ENCODE assay signal across 8 cellular contexts in the genomic region with DNA sequence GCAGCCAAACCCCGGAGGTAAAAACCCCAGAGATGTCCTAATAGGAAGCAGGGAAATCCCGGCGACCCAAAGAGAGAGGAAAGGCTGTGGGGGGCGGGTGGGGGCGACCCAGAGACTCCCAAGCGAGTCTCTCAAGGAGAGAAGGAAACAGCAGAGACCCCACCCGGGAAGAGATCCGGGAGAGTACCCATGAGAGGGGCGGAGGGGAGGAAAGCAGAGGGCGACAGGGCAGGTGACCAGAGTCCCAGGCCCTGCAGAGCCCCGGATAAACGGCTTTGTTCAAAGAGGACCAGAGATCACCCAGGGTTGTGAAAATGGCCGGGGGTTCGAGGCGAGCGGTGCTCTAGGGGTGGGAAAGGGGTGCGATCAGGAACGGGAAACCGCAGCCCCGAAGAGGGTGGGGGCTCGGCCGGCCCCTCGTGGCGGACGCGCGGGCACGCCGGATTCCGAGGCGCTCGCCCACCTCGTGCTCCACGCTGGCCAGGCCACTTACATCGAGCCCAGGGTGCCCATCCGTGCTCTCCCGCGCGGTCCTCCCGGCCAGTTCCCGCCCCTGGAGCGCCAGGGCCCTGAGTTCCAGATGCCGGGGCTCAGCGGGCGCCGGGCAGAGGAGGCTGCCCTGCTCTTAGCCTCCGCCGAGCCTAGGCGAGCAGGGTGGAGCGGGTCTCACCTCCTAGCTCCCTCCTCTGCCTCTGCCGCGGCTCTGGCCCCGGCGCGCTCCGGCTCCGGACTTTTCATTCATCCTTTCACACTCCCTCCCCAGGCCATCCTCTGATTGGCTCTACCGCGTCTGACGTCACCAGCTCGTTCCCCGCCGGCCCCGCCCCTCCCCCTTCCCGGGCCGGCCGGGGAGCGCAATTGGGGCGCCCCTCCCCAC. TPM values are rescaled to one million over a fixed set of nuclear protein-coding genes. Genes with fewer than 3 reads are reported as not detected.
DNase-seq lines count a peak whose midpoint lies in the region; ATAC-seq and TF ChIP-seq lines count a peak whose summit lies in the region.

No MANE protein-coding gene starts in this region.

- ATAC-seq in GM19397 (IDR thresholded peaks at IDR 0.05; ENCODE audit: unreplicated experiment) (peak; percentile 68), IMR-90 (ENCODE audit: low read depth) (peak; percentile 88), Panc1 (peak; percentile 95), omental fat pad (ENCODE audit: low FRiP score) (peak; percentile 92)

- CTCF ChIA-PET in IMR-90 (lab: Yijun Ruan, JAX): interaction anchor here (1.4 kb wide), 1 partner anchor 36 kb away, joined by 5 read pairs; no protein-coding TSS in a partner anchor
- CTCF ChIA-PET in Panc1 (lab: Charles Lee): no interaction called here

- H2AFZ ChIP-seq in IMR-90 (replicated peaks; ENCODE audit: low read length, poor library complexity): peak overlapping the region; percentile 19

- no peak overlapping the region for H2BK20ac ChIP-seq in IMR-90 (ENCODE audit: low read depth, low read length)

- H3K36me3 ChIP-seq in IMR-90 (ENCODE audit: control insufficient read depth, insufficient read depth, low read length) (no peaks in the 10 kb centered on the region), Panc1 (ENCODE audit: control insufficient read depth, insufficient read depth, low read length) (no peaks in the 10 kb centered on the region; the same call in 1 of the 2 replicates)

- no peak overlapping the region for H2BK120ac ChIP-seq in IMR-90 (ENCODE audit: low read depth, low read length)

- H3K4me2 ChIP-seq in IMR-90 (ENCODE audit: low read depth, low read length): peak overlapping the region; percentile 27

- in situ Hi-C loops in IMR-90 (cut with MboI; ENCODE audit: low sequenced_read_pairs): no loop called here
- in situ Hi-C loops in Panc1 (cut with HindIII; ENCODE audit: low pct_unique_long_range_greater_than_20kb, low sequenced_read_pairs): no loop called here

- H3K9me1 ChIP-seq in IMR-90 (ENCODE audit: insufficient read depth, low read length): no peaks in the 10 kb centered on the region

- TF ChIP-seq RAD21 in IMR-90 (IDR thresholded peaks at IDR 0.05; ENCODE audit: low read length): no peak

- H4K20me1 ChIP-seq in IMR-90 (ENCODE audit: insufficient read depth, low read length): no peaks in the 10 kb centered on the region; the same call in none of the 2 replicates

- no peak overlapping the region for H2AK5ac ChIP-seq in IMR-90 (ENCODE audit: low read depth, low read length)

- TF ChIP-seq POLR2A in IMR-90 (IDR thresholded peaks at IDR 0.05; ENCODE audit: low read depth, low read length): no peak

- no peak overlapping the region for H3K14ac ChIP-seq in IMR-90 (replicated peaks; ENCODE audit: low read depth, low read length)

- H3K23ac ChIP-seq in IMR-90 (ENCODE audit: low read depth, low read length): no peak overlapping the region

- intact Hi-C loops in IMR-90 (cut with micrococcal nuclease): no loop called here
- intact Hi-C loops in Panc1 (cut with micrococcal nuclease; ENCODE audit: unreplicated experiment): no loop called here

- POLR2A ChIA-PET in IMR-90 (lab: Charles Lee; ENCODE audit: unreplicated experiment) (no interaction called here), Panc1 (lab: Charles Lee) (no interaction called here)

- TF ChIP-seq CTCF in IMR-90 (conservative IDR thresholded peaks at IDR 0.05; ENCODE audit: low read depth, low read length) (no peak), Panc1 (IDR thresholded peaks at IDR 0.05) (no peak), omental fat pad (IDR thresholded peaks at IDR 0.05) (no peak)

- no peak overlapping the region for H3K9ac ChIP-seq in IMR-90 (ENCODE audit: low read depth, low read length)

- no TSS peak for BruUV-seq in IMR-90 (replicated peaks; lab: Mats Ljungman, UMichigan)
- no TSS peak for BruUV-seq in Panc1 (replicated peaks; lab: Mats Ljungman, UMichigan)

- DNase-seq in C1 segment of cervical spinal cord (lab: John Stamatoyannopoulos, UW): peak; percentile 35 to 91 (median 83)
- peak; percentile 45 for DNase-seq in IMR-90
- DNase-seq in Panc1 (ENCODE audit: low read depth, low spot score): no peak
- DNase-seq in activated naive CD4-positive, alpha-beta T cell treated with Interleukin-2 at 50 U/mL for 16 hours: peak; percentile 74
- DNase-seq in germinal center (ENCODE audit: low spot score): peak; percentile 96
- DNase-seq in omental fat pad (ENCODE audit: low spot score): peak; percentile 61

- no peak overlapping the region for H2BK5ac ChIP-seq in IMR-90 (ENCODE audit: low read depth, low read length, poor library complexity, severe bottlenecking)

- H3K27ac ChIP-seq in IMR-90 (ENCODE audit: insufficient read depth, low read length): no peak overlapping the region
- H3K27ac ChIP-seq in Panc1 (ENCODE audit: low read length): no peak overlapping the region
- H3K27ac ChIP-seq in temporal lobe (ENCODE audit: low read depth, low read length): peak overlapping the region; percentile 73

- peak overlapping the region; percentile 50 for H2AK9ac ChIP-seq in IMR-90 (replicated peaks; ENCODE audit: low read depth, low read length, poor library complexity)

- H4K8ac ChIP-seq in IMR-90 (ENCODE audit: low read depth in 2 of 2, low read length in 2 of 2): no peak overlapping the region

- no peak overlapping the region for H3K4me3 ChIP-seq in IMR-90 (ENCODE audit: insufficient read depth, low read depth, low read length)
- peak overlapping the region; percentile 33 to 48 for H3K4me3 ChIP-seq in Panc1 (ENCODE audit: low read depth in 2 of 2, low read length in 2 of 2)

- no peak overlapping the region for H2BK15ac ChIP-seq in IMR-90 (ENCODE audit: low read depth, low read length)

- no peak overlapping the region for H4K5ac ChIP-seq in IMR-90 (ENCODE audit: low read depth, low read length)

- H4K91ac ChIP-seq in IMR-90 (ENCODE audit: insufficient read depth, low read depth, low read length): no peak overlapping the region

- dilution Hi-C loops in IMR-90 (cut with HindIII; ENCODE audit: low sequenced_read_pairs, unreplicated experiment): no loop called here

- H3K18ac ChIP-seq in IMR-90 (ENCODE audit: low read depth, low read length): no peak overlapping the region

- H3K79me1 ChIP-seq in IMR-90 (ENCODE audit: low read depth in 1 of 2, low read length in 2 of 2): no peaks in the 10 kb centered on the region

- H3K9me3 ChIP-seq in IMR-90 (ENCODE audit: control insufficient read depth, insufficient read depth, low read length): peaks cover 10% of the 10 kb centered on the region
- no peaks in the 10 kb centered on the region for H3K9me3 ChIP-seq in Panc1 (ENCODE audit: control insufficient read depth, insufficient read depth, low read depth, low read length)

- H3K4me1 ChIP-seq in IMR-90 (ENCODE audit: control insufficient read depth, insufficient read depth, low read length) (peaks cover 1% of the 10 kb centered on the region; the same call in 1 of the 2 replicates), Panc1 (ENCODE audit: control insufficient read depth, insufficient read depth, low read length) (no peaks in the 10 kb centered on the region)

- H3K4ac ChIP-seq in IMR-90 (ENCODE audit: low read depth, low read length): no peak overlapping the region

- peaks cover 92% of the 10 kb centered on the region for H3K27me3 ChIP-seq in IMR-90 (ENCODE audit: control insufficient read depth, insufficient read depth, low read length)
- peaks cover 24% of the 10 kb centered on the region for H3K27me3 ChIP-seq in Panc1 (ENCODE audit: control insufficient read depth, insufficient read depth, low read length)

- WGBS in IMR-90 (ENCODE audit: extremely low coverage in 2 of 2, insufficient read length in 1 of 2), 2 experiments: 5% methylated on average over 14 of the region's 69 CpGs; no CpG with 5 or more reads in 1 of the 2 experiments

- H3K56ac ChIP-seq in IMR-90 (ENCODE audit: extremely low read depth, insufficient read depth, low read length): no peak overlapping the region

TF ChIP-seq in IMR-90, 13 proteins besides CTCF, POLR2A, EP300 and RAD21:
- no peak for TF ChIP-seq BHLHE40 (IDR thresholded peaks at IDR 0.05; ENCODE audit: low read depth, low read length)
- TF ChIP-seq MAFK (IDR thresholded peaks at IDR 0.05; ENCODE audit: low read depth, low read length): no peak
- TF ChIP-seq SMC3 (IDR thresholded peaks at IDR 0.05; ENCODE audit: low read depth, low read length): no peak
- TF ChIP-seq CEBPB (IDR thresholded peaks at IDR 0.05; ENCODE audit: low read depth, low read length): no peak
- no peak for TF ChIP-seq RCOR1 (IDR thresholded peaks at IDR 0.05; ENCODE audit: insufficient replicate concordance, low read length)
- TF ChIP-seq CHD1 (IDR thresholded peaks at IDR 0.05; ENCODE audit: low read depth, low read length): no peak
- TF ChIP-seq RFX5 (IDR thresholded peaks at IDR 0.05; ENCODE audit: low read depth, low read length): no peak

RNA-seq across cellular contexts. Expression of a gene that starts 52.3 kb away (rescaled TPM):
- total RNA-seq in IMR-90 (2012; rRNA removed) (not detected in 2 replicates), Panc1 (2021; ENCODE audit: unreplicated experiment) (0.28 TPM), omental fat pad (not detected), temporal lobe (not detected)
- not detected in 2 replicates for polyA plus RNA-seq in IMR-90 (2012; rRNA removed)
- not detected in 2 replicates for polyA plus RNA-seq in IMR-90 (2012; cell fraction: cytosol; rRNA removed)
- polyA plus RNA-seq in IMR-90 (2012; cell fraction: nucleus; rRNA removed; ENCODE audit: low replicate concordance): not detected in 2 replicates
- not detected for polyA plus RNA-seq in Panc1 (2012; ENCODE audit: insufficient read length)
